Comparison of ENCODE assay signal across 11 cellular contexts in the genomic region with DNA sequence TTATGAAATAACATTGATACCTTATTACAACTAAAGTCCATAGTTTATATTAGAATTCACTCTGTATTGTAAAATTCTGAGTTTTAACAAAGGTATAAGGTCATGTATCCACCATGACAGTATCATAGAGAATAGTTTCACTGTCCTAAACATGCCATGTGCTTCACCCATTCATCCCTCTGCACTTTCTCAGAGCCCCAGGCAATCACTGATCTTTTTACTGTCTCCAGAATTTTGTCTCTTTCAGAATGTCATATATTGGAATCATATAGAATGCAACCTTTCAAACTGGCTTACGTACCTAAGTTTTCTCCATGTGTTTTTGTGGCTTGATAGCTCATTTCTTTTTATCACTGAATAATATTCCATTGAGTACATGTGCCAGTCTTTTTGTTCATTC. TPM values are rescaled to one million over a fixed set of nuclear protein-coding genes. Genes with fewer than 3 reads are reported as not detected.
"Had no signal": no experiment of that assay in that cellular context is flagged by ENCODE, and none has a peak within 500 bp of the region (broad histone marks: within the 10 kb centered on the region; RNA-seq: fewer than 3 reads in every experiment).

No MANE protein-coding gene starts in this region.

- H3K36me3 ChIP-seq: HAP-1 had no signal

- H3K4me1 Mint-ChIP-seq: GM23338, H9 had no signal

- H3K9me3 ChIP-seq: HAP-1 had no signal

- H3K9ac ChIP-seq: GM23248 had no signal

- DNase-seq: GM23248, GOT3, H7, H9, HCEC 1CT, HFFc6 had no signal

- ATAC-seq: GM23338, HCT116 had no signal

- FAIRE-seq: H1, H54 had no signal

- H2AFZ ChIP-seq: GM23248, GM23338 had no signal

- H3K4me2 ChIP-seq: GM23338 had no signal

- H3K4me3 ChIP-seq: GM23248, GM23338, HAP-1 had no signal

- H3K4me3 Mint-ChIP-seq: GM23338, H9, HFFc6 had no signal

- H3K27ac ChIP-seq: GM23248 had no signal

- H3K9me3 Mint-ChIP-seq: GM23338, H9, HFFc6 had no signal

- H3K27ac Mint-ChIP-seq: GM23338, H9, HFFc6 had no signal

RNA-seq across cellular contexts. Expression of a gene that starts 33.9 kb away (rescaled TPM):
- total RNA-seq: GM23248 had no signal
